1 cellular context compared by ENCODE assay signal in the genomic region with DNA sequence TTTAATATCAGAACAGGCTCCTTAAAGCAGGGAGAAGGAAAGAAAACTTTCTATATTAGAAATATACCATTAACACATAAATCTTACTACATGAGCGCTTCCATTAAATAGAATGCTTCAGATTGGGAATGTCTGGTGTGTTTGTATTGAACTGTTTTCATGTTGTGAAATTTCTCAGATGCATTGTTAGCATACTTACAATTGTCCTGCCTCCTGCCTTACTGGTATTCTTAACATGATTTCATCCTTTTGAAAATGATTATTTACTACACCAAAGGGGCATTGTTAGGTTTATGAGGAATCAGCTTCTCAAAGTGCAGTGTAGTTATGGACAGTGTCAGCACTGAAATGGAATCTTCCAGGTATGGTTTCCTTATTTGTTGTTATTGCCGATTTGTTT.
TF ChIP-seq lines count a peak whose summit lies in the region.

No MANE protein-coding gene starts in this region.

TF ChIP-seq in IMR-90, 13 proteins besides CTCF, POLR2A, EP300 and RAD21:
- TF ChIP-seq CHD1 (IDR thresholded peaks at IDR 0.05; ENCODE audit: low read depth, low read length) (no peak), NFE2L2 (IDR thresholded peaks at IDR 0.05; ENCODE audit: low read depth, low read length) (no peak), MAFK (IDR thresholded peaks at IDR 0.05; ENCODE audit: low read depth, low read length) (no peak), CEBPB (IDR thresholded peaks at IDR 0.05; ENCODE audit: low read depth, low read length) (no peak)
TF ChIP-seq in IMR-90: peak in this region for 0.
